In genomic region chr6:113642714-113643442, GRCh38 we compare ENCODE assay signal across 9 cellular contexts.
DNase-seq lines count a peak whose midpoint lies in the region; ATAC-seq, FAIRE-seq and TF ChIP-seq lines count a peak whose summit lies in the region.
"Had no signal": no experiment of that assay in that cellular context is flagged by ENCODE, and none has a peak within 500 bp of the region (broad histone marks: within the 10 kb centered on the region; RNA-seq: fewer than 3 reads in every experiment).

No MANE protein-coding gene starts in this region.

- no peaks in the 10 kb centered on the region for H3K79me2 ChIP-seq in keratinocyte (ENCODE audit: control insufficient read depth, insufficient read depth, low read length)

- H3K36me3 ChIP-seq in keratinocyte (ENCODE audit: control insufficient read depth in 2 of 2, extremely low read depth in 1 of 2, insufficient read depth in 2 of 2, low read length in 2 of 2) (no peaks in the 10 kb centered on the region), ovary (no peaks in the 10 kb centered on the region)

- H3K9ac ChIP-seq in keratinocyte (ENCODE audit: control insufficient read depth, extremely low read depth, insufficient read depth, low read length) = no peak overlapping the region

- peak; percentile 54 for DNase-seq in NCI-H2227 treated with DMSO at 0.1 percent for 48 hours (lab: John Stamatoyannopoulos, UW)
- no peak for DNase-seq in keratinocyte (ENCODE audit: low read depth, low spot score)
- no peak for DNase-seq in ovary
- DNase-seq in effector CD4-positive, alpha-beta T cell = no peak
- DNase-seq in Kasumi-1 (lab: John Stamatoyannopoulos, UW) = no peak
- DNase-seq: DND-41 had no signal

- no peak for TF ChIP-seq EP300 in ovary (IDR thresholded peaks at IDR 0.05)

- H3K9me1 ChIP-seq in keratinocyte (ENCODE audit: control insufficient read depth, extremely low read depth, insufficient read depth, low read length) = no peaks in the 10 kb centered on the region

- peak; percentile 48 for FAIRE-seq in keratinocyte (lab: Jason Lieb, UNC)

- intact Hi-C loops in ovary (cut with DNase I) = no loop called here

- H3K9me3 ChIP-seq in keratinocyte (ENCODE audit: control insufficient read depth, low read depth, low read length) (no peaks in the 10 kb centered on the region), ovary (no peaks in the 10 kb centered on the region)

- TF ChIP-seq CTCF in 22Rv1 (IDR thresholded peaks at IDR 0.05) (no peak), keratinocyte (optimal IDR thresholded peaks at IDR 0.05 in 1 of 3, IDR thresholded peaks at IDR 0.05 in 1 of 3, conservative IDR thresholded peaks at IDR 0.05 in 1 of 3; ENCODE audit: extremely low read depth in 1 of 3, insufficient read depth in 2 of 3, low read length in 3 of 3) (no peak), ovary (IDR thresholded peaks at IDR 0.05) (no peak)

- no peaks in the 10 kb centered on the region for H4K20me1 ChIP-seq in keratinocyte (ENCODE audit: control insufficient read depth, extremely low read depth, insufficient read depth, low read length)

- H3K27me3 ChIP-seq in keratinocyte (ENCODE audit: control insufficient read depth, extremely low read depth, insufficient read depth, low read length) = no peaks in the 10 kb centered on the region
- H3K27me3 ChIP-seq in ovary = no peaks in the 10 kb centered on the region

- dilution Hi-C loops in keratinocyte (cut with MboI; ENCODE audit: extremely low pct_ligation_motif_present, low sequenced_read_pairs) = no loop called here

- WGBS in ovary, 3 donors = 91 to 96% (median 95%) methylated on average over 2 of the region's 2 CpGs

- H3K4me2 ChIP-seq in keratinocyte (ENCODE audit: control insufficient read depth, extremely low read depth, insufficient read depth, low read depth, low read length) = peak overlapping the region; percentile 14

- H3K4me1 ChIP-seq in keratinocyte (ENCODE audit: control insufficient read depth, extremely low read depth, insufficient read depth, low read length) (peaks cover 34% of the 10 kb centered on the region), ovary (ENCODE audit: insufficient read depth) (peaks cover 3% of the 10 kb centered on the region)

- ATAC-seq in GM19043 (IDR thresholded peaks at IDR 0.05; ENCODE audit: low read depth, unreplicated experiment) = peak; percentile 97
- ATAC-seq in HG03060 (IDR thresholded peaks at IDR 0.05; ENCODE audit: low read depth, unreplicated experiment) = peak; percentile 89

- H3K27ac ChIP-seq in 22Rv1 = peak overlapping the region; percentile 97
- no peak overlapping the region for H3K27ac ChIP-seq in keratinocyte (ENCODE audit: control insufficient read depth, insufficient read depth, low read length)
- H3K27ac ChIP-seq in ovary = no peak overlapping the region

- H3K4me3 ChIP-seq in keratinocyte (ENCODE audit: control insufficient read depth in 2 of 3, extremely low read depth in 1 of 3, insufficient read depth in 2 of 3, low read depth in 1 of 3, low read length in 3 of 3) = no peak overlapping the region
- H3K4me3 ChIP-seq in ovary = no peak overlapping the region

- H2AFZ ChIP-seq in keratinocyte (ENCODE audit: control insufficient read depth, low read length) = no peak overlapping the region

- TF ChIP-seq POLR2A in ovary (IDR thresholded peaks at IDR 0.05) = no peak
